8 cellular contexts compared by ENCODE assay signal in genomic region chr10:45420453-45421192, GRCh38. TPM values are rescaled to one million over a fixed set of nuclear protein-coding genes. Genes with fewer than 3 reads are reported as not detected.
DNase-seq lines count a peak whose midpoint lies in the region; ATAC-seq and TF ChIP-seq lines count a peak whose summit lies in the region.

No MANE protein-coding gene starts in this region.

- no peak for TF ChIP-seq CTCF in left ventricle myocardium inferior (IDR thresholded peaks at IDR 0.05; ENCODE audit: borderline replicate concordance)

- DNase-seq in COLO668 (lab: John Stamatoyannopoulos, UW; ENCODE audit: unreplicated experiment) (peak; percentile 61), GM19240 (ENCODE audit: insufficient read length, low spot score) (peak; percentile 44), NOMO-1 treated with dmso at 0.1 percent for 144 hours (lab: John Stamatoyannopoulos, UW; ENCODE audit: unreplicated experiment) (peak; percentile 14), left ventricle myocardium inferior (peak; percentile 86), hepatic stellate cell (ENCODE audit: low spot score) (no peak)
- DNase-seq in activated naive CD4-positive, alpha-beta T cell treated with anti-CD3 and anti-CD28 coated beads, Interleukin-2, amount 50 U/mL, for 16 hours: peak; percentile 42
- DNase-seq in stimulated activated CD4-positive, alpha-beta T cell treated with anti-CD3 and anti-CD28 coated beads, Interleukin-2, amount 100 ng/mL, for 24 hours: peak; percentile 38 to 44

- peaks cover 37% of the 10 kb centered on the region for H3K4me1 ChIP-seq in left ventricle myocardium inferior

- H3K4me3 ChIP-seq in left ventricle myocardium inferior: peak overlapping the region; percentile 74

- intact Hi-C loops in left ventricle myocardium inferior (cut with micrococcal nuclease): no loop called here

- ATAC-seq in HG03354 (IDR thresholded peaks at IDR 0.05; ENCODE audit: poor library complexity, severe bottlenecking, unreplicated experiment): peak; percentile 66

- no peaks in the 10 kb centered on the region for H3K36me3 ChIP-seq in left ventricle myocardium inferior

- H3K27ac ChIP-seq in left ventricle myocardium inferior (replicated peaks): peak overlapping the region; percentile 94

- no peaks in the 10 kb centered on the region for H3K27me3 ChIP-seq in left ventricle myocardium inferior (ENCODE audit: low read depth)

- no peaks in the 10 kb centered on the region for H3K9me3 ChIP-seq in left ventricle myocardium inferior (replicated peaks)

RNA-seq across cellular contexts. Expression of gene ALOX5, which starts 46.6 kb away (rescaled TPM):
- 3.2 TPM for total RNA-seq in left ventricle myocardium inferior
